Comparison of ENCODE assay signal across 10 cellular contexts in the genomic region with DNA sequence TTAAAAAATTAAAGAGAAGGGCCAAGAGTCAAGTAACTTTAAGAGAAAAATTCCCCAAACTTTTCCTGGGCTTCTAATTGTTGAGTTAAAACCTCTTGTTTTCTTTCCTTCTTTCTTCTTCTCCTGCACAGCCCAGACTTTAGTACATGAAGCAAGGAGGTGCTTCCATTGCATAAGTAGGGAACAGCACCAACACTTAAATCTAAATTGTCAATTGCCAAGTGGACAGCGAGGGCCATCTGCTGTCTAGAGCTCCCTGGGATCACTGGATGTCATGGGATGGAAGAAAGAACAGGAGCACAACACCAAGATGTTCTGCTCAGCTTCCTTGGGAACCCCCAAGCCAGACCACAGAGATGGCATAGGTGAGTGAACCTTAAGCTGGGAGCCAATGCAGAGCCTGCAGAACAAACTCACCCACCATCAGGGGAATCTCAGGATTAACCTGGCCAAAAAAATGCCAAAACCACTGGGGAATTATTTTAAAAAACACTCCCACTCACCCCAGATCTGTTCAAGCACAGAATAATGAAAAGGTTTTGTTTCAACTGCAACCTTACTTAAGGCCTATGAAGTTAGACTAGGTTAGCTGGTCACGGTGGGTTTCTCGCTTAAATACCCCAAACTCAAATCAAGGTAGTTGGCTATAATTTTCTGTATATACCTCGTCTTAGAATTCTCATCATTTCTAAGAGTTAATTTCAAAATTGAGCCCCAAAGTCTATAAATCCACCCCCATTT.
DNase-seq lines count a peak whose midpoint lies in the region; ATAC-seq and TF ChIP-seq lines count a peak whose summit lies in the region.
"Had no signal": no experiment of that assay in that cellular context is flagged by ENCODE, and none has a peak within 500 bp of the region (broad histone marks: within the 10 kb centered on the region; RNA-seq: fewer than 3 reads in every experiment).

No MANE protein-coding gene starts in this region.

- H3K27me3 Mint-ChIP-seq in glutamatergic neuron (ENCODE audit: unreplicated experiment): no peaks in the 10 kb centered on the region

- peak overlapping the region; percentile 60 for H3K27ac Mint-ChIP-seq in glutamatergic neuron (ENCODE audit: unreplicated experiment)

- TF ChIP-seq CTCF in glutamatergic neuron (IDR thresholded peaks at IDR 0.05; ENCODE audit: partially characterized antibody, unreplicated experiment): no peak
- TF ChIP-seq CTCF in stomach (IDR thresholded peaks at IDR 0.05): no peak

- peaks cover 19% of the 10 kb centered on the region for H3K4me1 Mint-ChIP-seq in glutamatergic neuron (ENCODE audit: low read depth, unreplicated experiment)

- H3K4me3 Mint-ChIP-seq in glutamatergic neuron (ENCODE audit: unreplicated experiment): no peak overlapping the region

- no peak for TF ChIP-seq EP300 in stomach (IDR thresholded peaks at IDR 0.05)

- no peak for ATAC-seq in GM21619 (IDR thresholded peaks at IDR 0.05; ENCODE audit: unreplicated experiment)

- no peaks in the 10 kb centered on the region for H3K9me3 Mint-ChIP-seq in glutamatergic neuron (ENCODE audit: unreplicated experiment)

- WGBS in stomach, 5 donors: 60 to 75% (median 68%) methylated on average over 4 of the region's 4 CpGs

- no peak for TF ChIP-seq POLR2A in stomach (IDR thresholded peaks at IDR 0.05)

- no peaks in the 10 kb centered on the region for H3K36me3 Mint-ChIP-seq in glutamatergic neuron (ENCODE audit: unreplicated experiment)

- H3K9me3 ChIP-seq in stomach: no peaks in the 10 kb centered on the region

- H3K27me3 ChIP-seq in stomach: no peaks in the 10 kb centered on the region

- no peak overlapping the region for H3K4me3 ChIP-seq in stomach
- H3K4me3 ChIP-seq: SK-N-MC had no signal

- H3K27ac ChIP-seq in stomach: peak overlapping the region; percentile 70 to 86 (median 77)
- H3K27ac ChIP-seq: 22Rv1, SK-N-MC had no signal

- H3K36me3 ChIP-seq in stomach: peaks cover 0 to 5% (median 0%) of the 10 kb centered on the region in 4 donors

- peak; percentile 21 for DNase-seq in DMS53 (lab: John Stamatoyannopoulos, UW)
- DNase-seq in DMS53 treated with DMSO at 0.1 percent for 48 hours (lab: John Stamatoyannopoulos, UW; ENCODE audit: unreplicated experiment): no peak
- peak; percentile 68 for DNase-seq in OCI-M1 (lab: John Stamatoyannopoulos, UW)
- DNase-seq in glutamatergic neuron: no peak
- DNase-seq in stomach: no peak
- no peak for DNase-seq in SW480 (ENCODE audit: low spot score)
- DNase-seq in SW 1271 (lab: John Stamatoyannopoulos, UW): no peak

- intact Hi-C loops in stomach (cut with DNase I; ENCODE audit: low total_unique reads): no loop called here

- peaks cover 18 to 86% (median 48%) of the 10 kb centered on the region in 4 donors for H3K4me1 ChIP-seq in stomach

Comparison
In these comparisons a context has a peak if more than half of its experiments do, and no peak if none do; other contexts are left out.
1. DNase-seq: peak in DMS53 (single experiment) and OCI-M1 (single experiment); none in DMS53 treated with DMSO at 0.1 percent for 48 hours (single experiment), glutamatergic neuron (single experiment), stomach (single experiment), SW480 (single experiment) and SW 1271 (0 of 2).